15 cellular contexts compared by ENCODE assay signal in the genomic region with DNA sequence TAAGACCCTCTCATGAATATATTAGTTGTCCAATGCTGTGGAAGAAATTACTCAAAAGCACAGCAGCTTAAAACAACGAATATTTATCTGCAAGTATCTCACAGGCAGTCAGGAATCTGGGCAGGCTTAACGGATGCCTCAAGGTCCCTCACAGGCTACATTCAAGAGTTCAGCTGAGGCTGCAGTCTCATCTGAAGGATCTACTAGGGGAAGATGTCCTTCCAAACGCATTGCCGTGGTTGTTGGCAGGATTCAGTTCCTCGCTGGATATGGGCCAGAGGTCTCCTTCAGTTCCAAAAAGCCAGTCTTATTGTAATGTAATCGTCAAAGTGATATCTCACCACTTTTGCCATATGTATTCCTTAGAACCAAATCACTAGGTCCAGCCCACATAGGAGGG.
DNase-seq lines count a peak whose midpoint lies in the region; ATAC-seq, FAIRE-seq and TF ChIP-seq lines count a peak whose summit lies in the region.
"Had no signal": no experiment of that assay in that cellular context is flagged by ENCODE, and none has a peak within 500 bp of the region (broad histone marks: within the 10 kb centered on the region; RNA-seq: fewer than 3 reads in every experiment).

No MANE protein-coding gene starts in this region.

- H2AFZ ChIP-seq in HepG2 (ENCODE audit: low read length) (no peak overlapping the region), keratinocyte (ENCODE audit: control insufficient read depth, low read length) (peak overlapping the region; percentile 58)

- H3K36me3 ChIP-seq in liver (ENCODE audit: control insufficient read depth in 4 of 4, insufficient read depth in 3 of 4, low read depth in 1 of 4, low read length in 3 of 4) (no peaks in the 10 kb centered on the region), HepG2 (replicated peaks in 1 of 2; ENCODE audit: control insufficient read depth in 1 of 2, insufficient read depth in 2 of 2, low read length in 2 of 2) (no peaks in the 10 kb centered on the region), keratinocyte (ENCODE audit: control insufficient read depth in 2 of 2, extremely low read depth in 1 of 2, insufficient read depth in 2 of 2, low read length in 2 of 2) (no peaks in the 10 kb centered on the region)

- H3K4me2 ChIP-seq in HepG2 (ENCODE audit: low read depth, low read length) (no peak overlapping the region), keratinocyte (ENCODE audit: control insufficient read depth, extremely low read depth, insufficient read depth, low read depth, low read length) (peak overlapping the region; percentile 45)
- H3K4me2 ChIP-seq: A549 had no signal

- ATAC-seq in HepG2 (no peak), GM21526 (IDR thresholded peaks at IDR 0.05; ENCODE audit: low FRiP score, unreplicated experiment) (no peak), GM18861 (IDR thresholded peaks at IDR 0.05; ENCODE audit: unreplicated experiment) (no peak)
- ATAC-seq: A549, GM12878, K562 had no signal

- H3K4me1 ChIP-seq in liver (ENCODE audit: control insufficient read depth in 4 of 4, insufficient read depth in 4 of 4, low read length in 3 of 4) (no peaks in the 10 kb centered on the region), HepG2 (ENCODE audit: insufficient read depth, low read length) (peaks cover 25% of the 10 kb centered on the region), keratinocyte (ENCODE audit: control insufficient read depth, extremely low read depth, insufficient read depth, low read length) (peaks cover 28% of the 10 kb centered on the region)
- H3K4me1 ChIP-seq: A549 had no signal

- FAIRE-seq in HepG2 (lab: Jason Lieb, UNC) (no peak), keratinocyte (lab: Jason Lieb, UNC) (peak; percentile 13)
- FAIRE-seq: A549, GM12878, GM19239, K562 had no signal

- TF ChIP-seq POLR2A in HepG2 (IDR thresholded peaks at IDR 0.05; ENCODE audit: insufficient read depth in 1 of 2, low read depth in 2 of 2, low read length in 2 of 2): no peak

- no peak overlapping the region for H3K4me3 ChIP-seq in liver (ENCODE audit: low read depth in 1 of 3, low read length in 3 of 3)
- H3K4me3 ChIP-seq in HepG2 (replicated peaks in 1 of 3; ENCODE audit: insufficient read depth in 1 of 3, low read depth in 2 of 3, low read length in 3 of 3): no peak overlapping the region
- H3K4me3 ChIP-seq in fibroblast of mammary gland (ENCODE audit: control insufficient read depth, low read depth, low read length): no peak overlapping the region
- H3K4me3 ChIP-seq in keratinocyte (ENCODE audit: control insufficient read depth in 2 of 3, extremely low read depth in 1 of 3, insufficient read depth in 2 of 3, low read depth in 1 of 3, low read length in 3 of 3): no peak overlapping the region
- H3K4me3 ChIP-seq: A549, GM12878, K562 had no signal

- dilution Hi-C loops in keratinocyte (cut with MboI; ENCODE audit: extremely low pct_ligation_motif_present, low sequenced_read_pairs): no loop called here

- WGBS in liver: 73% methylated on average over 6 of the region's 6 CpGs
- 57% methylated on average over 6 of the region's 6 CpGs for WGBS in HepG2 (ENCODE audit: low lambda C conversion rate)

- H3K27ac ChIP-seq in liver (ENCODE audit: low read depth in 1 of 2, low read length in 2 of 2): no peak overlapping the region
- H3K27ac ChIP-seq in HepG2 (ENCODE audit: extremely low read length, insufficient read depth, low read length): no peak overlapping the region
- H3K27ac ChIP-seq in keratinocyte (ENCODE audit: control insufficient read depth, insufficient read depth, low read length): peak overlapping the region; percentile 45
- H3K27ac ChIP-seq: A549 had no signal

- no peaks in the 10 kb centered on the region for H3K79me2 ChIP-seq in HepG2 (ENCODE audit: insufficient read depth, low read length)
- H3K79me2 ChIP-seq in keratinocyte (ENCODE audit: control insufficient read depth, insufficient read depth, low read length): no peaks in the 10 kb centered on the region

- TF ChIP-seq RAD21 in liver (IDR thresholded peaks at IDR 0.05) (no peak), HepG2 (CRISPR knock-in tag; IDR thresholded peaks at IDR 0.05) (no peak)

- no TSS peak for BruUV-seq in HepG2 (replicated peaks; lab: Mats Ljungman, UMichigan)

- H3K27me3 ChIP-seq in liver (ENCODE audit: control insufficient read depth in 4 of 4, insufficient read depth in 4 of 4, low read length in 3 of 4): no peaks in the 10 kb centered on the region
- peaks cover 0 to 36% of the 10 kb centered on the region in 2 experiments; a peak in 4 of 5 replicates for H3K27me3 ChIP-seq in HepG2 (ENCODE audit: control insufficient read depth in 1 of 2, insufficient read depth in 2 of 2, low read length in 2 of 2)
- no peaks in the 10 kb centered on the region for H3K27me3 ChIP-seq in keratinocyte (ENCODE audit: control insufficient read depth, extremely low read depth, insufficient read depth, low read length)

- H3K9ac ChIP-seq in liver (ENCODE audit: low read depth in 1 of 2, low read length in 2 of 2): no peak overlapping the region
- H3K9ac ChIP-seq in HepG2 (ENCODE audit: insufficient read depth, low read depth, low read length): no peak overlapping the region
- no peak overlapping the region for H3K9ac ChIP-seq in keratinocyte (ENCODE audit: control insufficient read depth, extremely low read depth, insufficient read depth, low read length)

- intact Hi-C loops in HepG2 (cut with micrococcal nuclease; ENCODE audit: unreplicated experiment): no loop called here

- DNase-seq in HepG2 (ENCODE audit: low spot score) (no peak), fibroblast of mammary gland (ENCODE audit: low read depth) (peak; percentile 16), keratinocyte (ENCODE audit: low read depth, low spot score) (no peak), NCI-H1436 treated with DMSO at 0.1 percent for 48 hours (lab: John Stamatoyannopoulos, UW) (no peak)
- DNase-seq: C1 segment of cervical spinal cord, GDM1, NCI-H1930, OCI-M1 had no signal

- H3K9me1 ChIP-seq in keratinocyte (ENCODE audit: control insufficient read depth, extremely low read depth, insufficient read depth, low read length): no peaks in the 10 kb centered on the region

- TF ChIP-seq EP300 in HepG2 (IDR thresholded peaks at IDR 0.05; ENCODE audit: low read depth in 2 of 2, low read length in 2 of 2) (no peak), HepG2 (CRISPR knock-in tag; IDR thresholded peaks at IDR 0.05; ENCODE audit: borderline replicate concordance) (no peak)

- no peak for TF ChIP-seq CTCF in liver (IDR thresholded peaks at IDR 0.05; ENCODE audit: low read depth, low read length, missing input control)
- TF ChIP-seq CTCF in HepG2 (CRISPR knock-in tag; IDR thresholded peaks at IDR 0.05): no peak
- no peak for TF ChIP-seq CTCF in fibroblast of mammary gland (conservative IDR thresholded peaks at IDR 0.05; ENCODE audit: control insufficient read depth, insufficient read depth, low read depth, low read length)
- TF ChIP-seq CTCF in keratinocyte (optimal IDR thresholded peaks at IDR 0.05 in 1 of 3, IDR thresholded peaks at IDR 0.05 in 1 of 3, conservative IDR thresholded peaks at IDR 0.05 in 1 of 3; ENCODE audit: extremely low read depth in 1 of 3, insufficient read depth in 2 of 3, low read length in 3 of 3): no peak

- no peaks in the 10 kb centered on the region for H4K20me1 ChIP-seq in HepG2 (ENCODE audit: insufficient read depth, low read length)
- no peaks in the 10 kb centered on the region for H4K20me1 ChIP-seq in keratinocyte (ENCODE audit: control insufficient read depth, extremely low read depth, insufficient read depth, low read length)

- POLR2A ChIA-PET in HepG2 (lab: Yijun Ruan, JAX): no interaction called here

- in situ Hi-C loops in HepG2 (cut with HindIII; ENCODE audit: extremely low pct_ligation_motif_present, low pct_unique_long_range_greater_than_20kb): no loop called here

- H3K9me3 ChIP-seq in liver (ENCODE audit: control insufficient read depth in 4 of 4, low read length in 3 of 4) (no peaks in the 10 kb centered on the region), HepG2 (ENCODE audit: low read length) (no peaks in the 10 kb centered on the region), keratinocyte (ENCODE audit: control insufficient read depth, low read depth, low read length) (no peaks in the 10 kb centered on the region)

- CTCF ChIA-PET in HepG2 (lab: Yijun Ruan, JAX; ENCODE audit: low intra/inter-chr PET ratio, low total read pairs): no interaction called here

TF ChIP-seq in liver, 16 proteins besides CTCF, POLR2A, EP300 and RAD21 (continues in another document):
- TF ChIP-seq NR2F2 (IDR thresholded peaks at IDR 0.05) (peak; percentile 23), HNF4G (IDR thresholded peaks at IDR 0.05) (no peak), TAF1 (conservative IDR thresholded peaks at IDR 0.05) (no peak)
- TF ChIP-seq, protein P1, sequence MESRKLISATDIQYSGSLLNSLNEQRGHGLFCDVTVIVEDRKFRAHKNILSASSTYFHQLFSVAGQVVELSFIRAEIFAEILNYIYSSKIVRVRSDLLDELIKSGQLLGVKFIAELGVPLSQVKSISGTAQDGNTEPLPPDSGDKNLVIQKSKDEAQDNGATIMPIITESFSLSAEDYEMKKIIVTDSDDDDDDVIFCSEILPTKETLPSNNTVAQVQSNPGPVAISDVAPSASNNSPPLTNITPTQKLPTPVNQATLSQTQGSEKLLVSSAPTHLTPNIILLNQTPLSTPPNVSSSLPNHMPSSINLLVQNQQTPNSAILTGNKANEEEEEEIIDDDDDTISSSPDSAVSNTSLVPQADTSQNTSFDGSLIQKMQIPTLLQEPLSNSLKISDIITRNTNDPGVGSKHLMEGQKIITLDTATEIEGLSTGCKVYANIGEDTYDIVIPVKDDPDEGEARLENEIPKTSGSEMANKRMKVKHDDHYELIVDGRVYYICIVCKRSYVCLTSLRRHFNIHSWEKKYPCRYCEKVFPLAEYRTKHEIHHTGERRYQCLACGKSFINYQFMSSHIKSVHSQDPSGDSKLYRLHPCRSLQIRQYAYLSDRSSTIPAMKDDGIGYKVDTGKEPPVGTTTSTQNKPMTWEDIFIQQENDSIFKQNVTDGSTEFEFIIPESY (IDR thresholded peaks at IDR 0.05): no peak

TF ChIP-seq in HepG2, 621 proteins besides CTCF, POLR2A, EP300 and RAD21 (continues in another document):
- TF ChIP-seq, protein P2, sequence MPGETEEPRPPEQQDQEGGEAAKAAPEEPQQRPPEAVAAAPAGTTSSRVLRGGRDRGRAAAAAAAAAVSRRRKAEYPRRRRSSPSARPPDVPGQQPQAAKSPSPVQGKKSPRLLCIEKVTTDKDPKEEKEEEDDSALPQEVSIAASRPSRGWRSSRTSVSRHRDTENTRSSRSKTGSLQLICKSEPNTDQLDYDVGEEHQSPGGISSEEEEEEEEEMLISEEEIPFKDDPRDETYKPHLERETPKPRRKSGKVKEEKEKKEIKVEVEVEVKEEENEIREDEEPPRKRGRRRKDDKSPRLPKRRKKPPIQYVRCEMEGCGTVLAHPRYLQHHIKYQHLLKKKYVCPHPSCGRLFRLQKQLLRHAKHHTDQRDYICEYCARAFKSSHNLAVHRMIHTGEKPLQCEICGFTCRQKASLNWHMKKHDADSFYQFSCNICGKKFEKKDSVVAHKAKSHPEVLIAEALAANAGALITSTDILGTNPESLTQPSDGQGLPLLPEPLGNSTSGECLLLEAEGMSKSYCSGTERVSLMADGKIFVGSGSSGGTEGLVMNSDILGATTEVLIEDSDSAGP (CRISPR knock-in tag; IDR thresholded peaks at IDR 0.05; ENCODE audit: borderline replicate concordance): no peak
- TF ChIP-seq HOXA3 (CRISPR knock-in tag; IDR thresholded peaks at IDR 0.05) (no peak), ZNF354B (CRISPR knock-in tag; IDR thresholded peaks at IDR 0.05) (no peak)
